Comparison of ENCODE assay signal across 12 cellular contexts in the genomic region with DNA sequence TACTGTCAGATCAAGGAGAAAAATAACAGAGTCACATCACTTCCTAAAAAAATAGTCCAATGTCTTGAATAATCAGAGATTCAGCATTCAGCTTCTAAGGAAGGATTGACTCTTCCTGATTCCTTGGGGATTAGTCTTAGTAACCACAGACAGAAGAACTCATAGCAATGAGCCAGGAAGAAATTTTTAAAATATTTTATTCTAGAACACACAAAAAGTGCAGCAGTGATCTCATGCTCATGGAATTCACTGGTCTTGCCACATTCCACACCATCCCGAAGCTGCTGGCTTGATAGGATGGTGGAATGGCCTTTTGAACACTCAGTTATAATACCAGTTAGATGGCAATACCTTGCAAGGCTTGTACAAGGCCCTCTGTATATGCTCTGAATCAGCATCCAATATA. TPM values are rescaled to one million over a fixed set of nuclear protein-coding genes. Genes with fewer than 3 reads are reported as not detected.
DNase-seq lines count a peak whose midpoint lies in the region; ATAC-seq, FAIRE-seq and TF ChIP-seq lines count a peak whose summit lies in the region.
"Had no signal": no experiment of that assay in that cellular context is flagged by ENCODE, and none has a peak within 500 bp of the region (broad histone marks: within the 10 kb centered on the region; RNA-seq: fewer than 3 reads in every experiment).

No MANE protein-coding gene starts in this region.

- H3K36me3 ChIP-seq in pancreas (no peaks in the 10 kb centered on the region), transverse colon (no peaks in the 10 kb centered on the region), OCI-LY7 (ENCODE audit: insufficient read depth, low read length) (no peaks in the 10 kb centered on the region)

- TF ChIP-seq POLR2A in transverse colon (IDR thresholded peaks at IDR 0.05): no peak

- no peak overlapping the region for H3K27ac Mint-ChIP-seq in activated CD8-positive, alpha-beta T cell treated with anti-CD3 and anti-CD28 coated beads for 36 hours
- H3K27ac Mint-ChIP-seq: stimulated activated naive CD8-positive, alpha-beta T cell treated with anti-CD3 and anti-CD28 coated beads, Interleukin-15, Interleukin-2, amounts not matched to agents 100 ng/mL and 50 ng/mL, for 24 hours had no signal

- H3K4me3 ChIP-seq in pancreas (no peak overlapping the region), transverse colon (no peak overlapping the region), OCI-LY7 (ENCODE audit: low read depth, low read length, poor library complexity, severe bottlenecking) (no peak overlapping the region)

- no peak overlapping the region for H2AFZ ChIP-seq in OCI-LY7 (ENCODE audit: low read length)

- no peak for FAIRE-seq in pancreas (lab: Jason Lieb, UNC)

- no peak for TF ChIP-seq EP300 in transverse colon (IDR thresholded peaks at IDR 0.05; ENCODE audit: low read depth)

- H3K9me3 ChIP-seq in pancreas: no peaks in the 10 kb centered on the region
- H3K9me3 ChIP-seq in transverse colon: peaks cover 0 to 4% of the 10 kb centered on the region in 2 donors
- H3K9me3 ChIP-seq in OCI-LY7 (ENCODE audit: low read length): no peaks in the 10 kb centered on the region

- no peaks in the 10 kb centered on the region for H4K20me1 ChIP-seq in OCI-LY7 (ENCODE audit: insufficient read depth, low read length)

- H3K27me3 ChIP-seq in pancreas (no peaks in the 10 kb centered on the region), transverse colon (no peaks in the 10 kb centered on the region)

- H3K4me3 Mint-ChIP-seq in activated CD8-positive, alpha-beta T cell treated with anti-CD3 and anti-CD28 coated beads for 36 hours: no peak overlapping the region
- H3K4me3 Mint-ChIP-seq: stimulated activated naive CD8-positive, alpha-beta T cell treated with anti-CD3 and anti-CD28 coated beads, Interleukin-15, Interleukin-2, amounts not matched to agents 100 ng/mL and 50 ng/mL, for 24 hours had no signal

- H3K4me1 ChIP-seq in pancreas (peaks cover 0 to 7% (median 0%) of the 10 kb centered on the region in 3 donors), transverse colon (peaks cover 0 to 3% (median 0%) of the 10 kb centered on the region in 4 donors), OCI-LY7 (ENCODE audit: insufficient read depth, low read length, poor library complexity, severe bottlenecking) (no peaks in the 10 kb centered on the region)

- no peaks in the 10 kb centered on the region for H3K4me1 Mint-ChIP-seq in activated CD8-positive, alpha-beta T cell treated with anti-CD3 and anti-CD28 coated beads for 36 hours (ENCODE audit: low read depth)

- H3K79me2 ChIP-seq in OCI-LY7 (ENCODE audit: insufficient read depth, low read depth, low read length): no peaks in the 10 kb centered on the region

- H3K4me2 ChIP-seq in OCI-LY7 (ENCODE audit: low read length): no peak overlapping the region

- WGBS in pancreas, 2 donors: 28 to 33% methylated on average over 1 of the region's 1 CpG
- 33% methylated on average over 1 of the region's 1 CpG; no CpG with 5 or more reads in 1 of the 2 donors for WGBS in transverse colon (ENCODE audit: low coverage in 1 of 2), 2 donors

- peak; percentile 98 for DNase-seq in EH (ENCODE audit: low read depth)
- peak; percentile 86 for DNase-seq in RKO (ENCODE audit: low spot score)
- peak; percentile 98 for DNase-seq in fibroblast of peridontal ligament (ENCODE audit: extremely low read depth)
- peak in 4 of 6 donors; percentile 24 to 43 (median 28) for DNase-seq in pancreas
- no peak for DNase-seq in activated CD8-positive, alpha-beta T cell treated with anti-CD3 and anti-CD28 coated beads for 36 hours
- DNase-seq in transverse colon: no peak
- no peak for DNase-seq in OCI-LY7 (ENCODE audit: low spot score)
- DNase-seq: activated CD4-positive, alpha-beta T cell treated with anti-CD3 and anti-CD28 coated beads for 4 hours; NCI-H1694; occipital lobe had no signal

- CTCF ChIA-PET in activated CD8-positive, alpha-beta T cell treated with anti-CD3 and anti-CD28 coated beads for 36 hours (lab: Charles Lee): no interaction called here
- CTCF ChIA-PET in OCI-LY7 (lab: Charles Lee; ENCODE audit: unreplicated experiment): no interaction called here

- POLR2A ChIA-PET in activated CD8-positive, alpha-beta T cell treated with anti-CD3 and anti-CD28 coated beads for 36 hours (lab: Charles Lee): no interaction called here
- POLR2A ChIA-PET in OCI-LY7 (lab: Charles Lee): interaction anchor here (0.6 kb wide), 1 partner anchor 167 kb away, joined by 3 read pairs; no protein-coding TSS in a partner anchor

- TF ChIP-seq CTCF in pancreas (IDR thresholded peaks at IDR 0.05) (no peak), transverse colon (IDR thresholded peaks at IDR 0.05) (no peak), OCI-LY7 (conservative IDR thresholded peaks at IDR 0.05; ENCODE audit: low read length) (no peak)
- TF ChIP-seq CTCF in activated CD8-positive, alpha-beta T cell treated with anti-CD3 and anti-CD28 coated beads for 36 hours (IDR thresholded peaks at IDR 0.05): no peak

- intact Hi-C loops in pancreas (cut with DNase I) (no loop called here), transverse colon (cut with DNase I; ENCODE audit: low total_unique reads) (no loop called here), OCI-LY7 (cut with micrococcal nuclease; ENCODE audit: unreplicated experiment) (no loop called here)
- intact Hi-C loops in activated CD8-positive, alpha-beta T cell treated with anti-CD3 and anti-CD28 coated beads for 36 hours (cut with micrococcal nuclease): no loop called here

- ATAC-seq in pancreas (peak; percentile 70 to 89 (median 82)), HG03025 (IDR thresholded peaks at IDR 0.05; ENCODE audit: low FRiP score, unreplicated experiment) (no peak)
- ATAC-seq in activated CD8-positive, alpha-beta T cell treated with anti-CD3 and anti-CD28 coated beads for 36 hours: no peak

- BruUV-seq in OCI-LY7 (replicated peaks; lab: Mats Ljungman, UMichigan): no TSS peak

- peaks cover 6% of the 10 kb centered on the region for H3K27me3 Mint-ChIP-seq in activated CD8-positive, alpha-beta T cell treated with anti-CD3 and anti-CD28 coated beads for 36 hours

- H3K27ac ChIP-seq in pancreas: peak overlapping the region in 2 of 4 donors; percentile 45 to 56
- H3K27ac ChIP-seq in transverse colon: no peak overlapping the region
- H3K27ac ChIP-seq in OCI-LY7 (ENCODE audit: low read depth, low read length, poor library complexity, severe bottlenecking): no peak overlapping the region

- H3K9me2 ChIP-seq in OCI-LY7 (ENCODE audit: insufficient read depth, low read length): no peaks in the 10 kb centered on the region

- no peaks in the 10 kb centered on the region for H3K36me3 Mint-ChIP-seq in activated CD8-positive, alpha-beta T cell treated with anti-CD3 and anti-CD28 coated beads for 36 hours (ENCODE audit: low read depth)

- H3K9me3 Mint-ChIP-seq in activated CD8-positive, alpha-beta T cell treated with anti-CD3 and anti-CD28 coated beads for 36 hours: no peaks in the 10 kb centered on the region
- H3K9me3 Mint-ChIP-seq: stimulated activated naive CD8-positive, alpha-beta T cell treated with anti-CD3 and anti-CD28 coated beads, Interleukin-15, Interleukin-2, amounts not matched to agents 100 ng/mL and 50 ng/mL, for 24 hours had no signal

- in situ Hi-C loops in transverse colon (cut with MboI; ENCODE audit: low pct_ligation_motif_present in 1 of 4, low pct_unique_long_range_greater_than_20kb in 1 of 4, low sequenced_read_pairs in 3 of 4): no loop called here

RNA-seq across cellular contexts. Expression of a gene that starts 43.0 kb away (rescaled TPM):
- total RNA-seq in pancreas: 10 to 100 TPM in 3 of 6 donors, 1 to 10 TPM in 3; 3.1 to 25.3 (median 11.2) TPM
- 1 to 10 TPM; 2.6 to 3.6 TPM for polyA plus RNA-seq in pancreas
- not detected for total RNA-seq in activated CD8-positive, alpha-beta T cell treated with anti-CD3 and anti-CD28 coated beads for 36 hours
- 10 to 100 TPM in 3 of 4 donors, 1 to 10 TPM in 1; 7.9 to 32.6 (median 17.6) TPM for total RNA-seq in transverse colon
- total RNA-seq in OCI-LY7 (2014; rRNA removed; shearing (Covaris generic)): not detected in 2 replicates
- not detected in 2 replicates for total RNA-seq in OCI-LY7 (2022)

Comparison
In these comparisons a context has a peak if more than half of its experiments do, and no peak if none do; other contexts are left out.
1. DNase-seq: peak in EH (single experiment), RKO (single experiment), fibroblast of peridontal ligament (single experiment) and pancreas (4 of 6); none in activated CD8-positive, alpha-beta T cell treated with anti-CD3 and anti-CD28 coated beads for 36 hours (single experiment), transverse colon (single experiment) and OCI-LY7 (single experiment).
2. ATAC-seq: peak in pancreas (4 of 4); none in activated CD8-positive, alpha-beta T cell treated with anti-CD3 and anti-CD28 coated beads for 36 hours (single experiment) and HG03025 (single experiment).